Comparison of ENCODE assay signal across 8 cellular contexts in the genomic region with DNA sequence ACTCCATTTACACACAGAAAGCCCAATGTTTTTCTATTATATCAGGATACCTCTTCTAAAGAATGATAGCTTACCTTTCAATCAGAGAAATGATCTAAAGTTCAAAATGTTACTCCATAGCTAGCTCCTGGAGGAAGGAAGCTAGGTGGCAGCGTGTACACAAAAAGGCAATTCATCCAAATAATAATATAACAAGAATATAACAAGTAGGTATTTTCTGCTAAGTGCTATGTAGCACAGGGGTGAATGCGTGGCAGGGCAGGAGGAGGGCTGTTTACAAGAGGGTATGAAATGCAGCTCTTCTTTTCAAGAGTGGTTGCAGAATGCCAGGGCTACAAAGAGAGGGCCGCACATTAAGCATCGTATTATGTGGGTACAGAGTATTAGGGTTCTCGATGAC. TPM values are rescaled to one million over a fixed set of nuclear protein-coding genes. Genes with fewer than 3 reads are reported as not detected.
DNase-seq lines count a peak whose midpoint lies in the region; ATAC-seq and TF ChIP-seq lines count a peak whose summit lies in the region.

No MANE protein-coding gene starts in this region.

- no peaks in the 10 kb centered on the region for H3K9me3 Mint-ChIP-seq in activated T-cell treated with anti-CD3 and anti-CD28 coated beads, Interleukin-2, amount 50 U/mL, for 4 hours
- H3K9me3 Mint-ChIP-seq in stimulated activated memory B cell treated with anti-CD40 and anti-IgM and Interleukin-4, amounts not matched to agents 10 μg/mL and 1 μg/mL and 100 μg/mL, for 72 hours, result no peaks in the 10 kb centered on the region

- H3K4me3 Mint-ChIP-seq in activated T-cell treated with anti-CD3 and anti-CD28 coated beads, Interleukin-2, amount 50 U/mL, for 4 hours, result peak overlapping the region; percentile 92
- peak overlapping the region; percentile 97 for H3K4me3 Mint-ChIP-seq in stimulated activated memory B cell treated with anti-CD40 and anti-IgM and Interleukin-4, amounts not matched to agents 10 μg/mL and 1 μg/mL and 100 μg/mL, for 72 hours

- H3K36me3 ChIP-seq in BLaER1 (peaks cover 15% of the 10 kb centered on the region), right atrium auricular region (no peaks in the 10 kb centered on the region)

- H3K36me3 Mint-ChIP-seq in activated T-cell treated with anti-CD3 and anti-CD28 coated beads, Interleukin-2, amount 50 U/mL, for 4 hours (ENCODE audit: insufficient read depth), result peaks cover 2% of the 10 kb centered on the region
- H3K36me3 Mint-ChIP-seq in stimulated activated memory B cell treated with anti-CD40 and anti-IgM and Interleukin-4, amounts not matched to agents 10 μg/mL and 1 μg/mL and 100 μg/mL, for 72 hours, result peaks cover 5% of the 10 kb centered on the region

- no peak for DNase-seq in activated T-cell treated with anti-CD3 and anti-CD28 coated beads, Interleukin-2, amount 50 U/mL, for 4 hours
- DNase-seq in right atrium auricular region (ENCODE audit: low spot score), result no peak
- no peak for DNase-seq in mucosa of gallbladder (ENCODE audit: low spot score)
- DNase-seq in foreskin melanocyte, result no peak
- no peak for DNase-seq in GM10248 (ENCODE audit: extremely low spot score)

- peak overlapping the region; percentile 93 for H3K27ac Mint-ChIP-seq in stimulated activated memory B cell treated with anti-CD40 and anti-IgM and Interleukin-4, amounts not matched to agents 10 μg/mL and 1 μg/mL and 100 μg/mL, for 72 hours

- H3K9ac ChIP-seq in BLaER1, result peak overlapping the region; percentile 80; the same call in 1 of the 2 replicates

- H3K4me3 ChIP-seq in BLaER1 (peak overlapping the region; percentile 82), right atrium auricular region (peak overlapping the region; percentile 73 to 83)

- TF ChIP-seq CTCF in right atrium auricular region (IDR thresholded peaks at IDR 0.05) (no peak), GM10248 (IDR thresholded peaks at IDR 0.05; ENCODE audit: control extremely low read depth, extremely low read depth, low read depth, missing control alignments) (no peak)

- peaks cover 39% of the 10 kb centered on the region for H3K4me1 ChIP-seq in BLaER1
- peaks cover 0 to 30% of the 10 kb centered on the region in 2 donors for H3K4me1 ChIP-seq in right atrium auricular region

- no peaks in the 10 kb centered on the region for H3K27me3 Mint-ChIP-seq in activated T-cell treated with anti-CD3 and anti-CD28 coated beads, Interleukin-2, amount 50 U/mL, for 4 hours (ENCODE audit: low read depth)
- no peaks in the 10 kb centered on the region for H3K27me3 Mint-ChIP-seq in stimulated activated memory B cell treated with anti-CD40 and anti-IgM and Interleukin-4, amounts not matched to agents 10 μg/mL and 1 μg/mL and 100 μg/mL, for 72 hours

- peak overlapping the region; percentile 72 for H3K4me2 ChIP-seq in BLaER1

- peaks cover 32% of the 10 kb centered on the region; the same call in 1 of the 2 replicates for H4K20me1 ChIP-seq in BLaER1

- H3K27me3 ChIP-seq in BLaER1 (no peaks in the 10 kb centered on the region), right atrium auricular region (no peaks in the 10 kb centered on the region)

- H3K9me3 ChIP-seq in BLaER1 (no peaks in the 10 kb centered on the region), right atrium auricular region (no peaks in the 10 kb centered on the region)

- H3K4me1 Mint-ChIP-seq in activated T-cell treated with anti-CD3 and anti-CD28 coated beads, Interleukin-2, amount 50 U/mL, for 4 hours (ENCODE audit: low read depth), result peaks cover 39% of the 10 kb centered on the region
- H3K4me1 Mint-ChIP-seq in stimulated activated memory B cell treated with anti-CD40 and anti-IgM and Interleukin-4, amounts not matched to agents 10 μg/mL and 1 μg/mL and 100 μg/mL, for 72 hours, result peaks cover 49% of the 10 kb centered on the region

- CTCF ChIA-PET in GM10248 (lab: Yijun Ruan, JAX), result interaction anchor here (0.9 to 2.5 kb wide), 10 partner anchors 9 to 365 kb away, joined by 3 to 24 read pairs (median 5); no protein-coding TSS in a partner anchor

- ATAC-seq in HG02798 (IDR thresholded peaks at IDR 0.05; ENCODE audit: poor library complexity, unreplicated experiment), result peak; percentile 1
- peak; percentile 1 to 2 for ATAC-seq in activated T-cell treated with anti-CD3 and anti-CD28 coated beads, Interleukin-2, amount 50 U/mL, for 4 hours
- ATAC-seq in stimulated activated memory B cell treated with anti-CD40 and anti-IgM and Interleukin-4, amounts not matched to agents 10 μg/mL and 1 μg/mL and 100 μg/mL, for 72 hours, result no peak

- POLR2A ChIA-PET in GM10248 (lab: Yijun Ruan, JAX), result interaction anchor here (0.6 to 1.3 kb wide), 6 partner anchors 9 to 1677 kb away, joined by 3 to 9 read pairs (median 4); no protein-coding TSS in a partner anchor

- peak overlapping the region; percentile 74 for H3K27ac ChIP-seq in BLaER1
- H3K27ac ChIP-seq in right atrium auricular region, result peak overlapping the region; percentile 92 to 96

RNA-seq across cellular contexts. Expression of gene SNAPC1, which starts 0.7 kb away (rescaled TPM):
- 10 to 100 TPM; 10.2 to 13.0 (median 11.0) TPM for total RNA-seq in activated T-cell treated with anti-CD3 and anti-CD28 coated beads, Interleukin-2, amount 50 U/mL, for 4 hours
- total RNA-seq in right atrium auricular region (1 to 10 TPM; 6.2 to 9.5 TPM), mucosa of gallbladder (5.9 TPM)

RNA-seq across cellular contexts. Expression of gene SYT16, which starts 50.9 kb away (rescaled TPM):
- under 1 TPM in 1 of 3 donors, not detected in 2; 0.03 TPM for total RNA-seq in activated T-cell treated with anti-CD3 and anti-CD28 coated beads, Interleukin-2, amount 50 U/mL, for 4 hours
- total RNA-seq in right atrium auricular region (under 1 TPM; 0.04 to 0.83 TPM), mucosa of gallbladder (0.20 TPM)
